In genomic region chr18:12327510-12328178, GRCh38 we compare ENCODE assay signal across 8 cellular contexts. TPM values are rescaled to one million over a fixed set of nuclear protein-coding genes. Genes with fewer than 3 reads are reported as not detected.
DNase-seq lines count a peak whose midpoint lies in the region; ATAC-seq and TF ChIP-seq lines count a peak whose summit lies in the region.

No MANE protein-coding gene starts in this region.

- TF ChIP-seq CTCF in GM10266 (IDR thresholded peaks at IDR 0.05; ENCODE audit: control insufficient read depth, insufficient read depth, low read depth, missing control alignments): peak; percentile 87
- TF ChIP-seq CTCF in epithelial cell of esophagus (IDR thresholded peaks at IDR 0.05; ENCODE audit: insufficient read depth, low read depth, low read length, missing control alignments): peak; percentile 92

- no peaks in the 10 kb centered on the region for H3K27me3 Mint-ChIP-seq in activated CD8-positive, alpha-beta T cell treated with anti-CD3 and anti-CD28 coated beads, Interleukin-2, amount 10 ng/mL, durations not matched to agents 7 days and 5 days (ENCODE audit: low read depth)
- H3K27me3 Mint-ChIP-seq in stimulated activated naive B cell treated with anti-CD40 and anti-IgM and Interleukin-4, amounts not matched to agents 10 μg/mL and 1 μg/mL and 100 μg/mL, for 72 hours: no peaks in the 10 kb centered on the region

- peak; percentile 85 for DNase-seq in GM10266 (ENCODE audit: extremely low spot score)
- peak; percentile 88 for DNase-seq in NCI-H82 (lab: John Stamatoyannopoulos, UW)
- peak; percentile 83 for DNase-seq in activated CD8-positive, alpha-beta T cell treated with anti-CD3 and anti-CD28 coated beads, Interleukin-2, amount 10 ng/mL, durations not matched to agents 7 days and 5 days
- DNase-seq in epithelial cell of esophagus (ENCODE audit: low read depth): peak; percentile 88
- peak; percentile 98 for DNase-seq in myocyte (ENCODE audit: low read depth)
- DNase-seq in stimulated activated naive B cell treated with anti-CD40 and anti-IgM and Interleukin-4, amounts not matched to agents 10 μg/mL and 1 μg/mL and 100 μg/mL, for 72 hours: peak; percentile 39
- no peak for DNase-seq in cortex of kidney (lab: John Stamatoyannopoulos, UW)

- peaks cover 37% of the 10 kb centered on the region for H3K36me3 Mint-ChIP-seq in activated CD8-positive, alpha-beta T cell treated with anti-CD3 and anti-CD28 coated beads, Interleukin-2, amount 10 ng/mL, durations not matched to agents 7 days and 5 days (ENCODE audit: low read depth)
- peaks cover 53 to 55% of the 10 kb centered on the region in 2 donors for H3K36me3 Mint-ChIP-seq in stimulated activated naive B cell treated with anti-CD40 and anti-IgM and Interleukin-4, amounts not matched to agents 10 μg/mL and 1 μg/mL and 100 μg/mL, for 72 hours

- peak overlapping the region; percentile 55 for H3K27ac Mint-ChIP-seq in activated CD8-positive, alpha-beta T cell treated with anti-CD3 and anti-CD28 coated beads, Interleukin-2, amount 10 ng/mL, durations not matched to agents 7 days and 5 days
- H3K27ac Mint-ChIP-seq in stimulated activated naive B cell treated with anti-CD40 and anti-IgM and Interleukin-4, amounts not matched to agents 10 μg/mL and 1 μg/mL and 100 μg/mL, for 72 hours: no peak overlapping the region

- H3K4me3 ChIP-seq in epithelial cell of esophagus (ENCODE audit: low read length): no peak overlapping the region

- peaks cover 17% of the 10 kb centered on the region for H3K4me1 Mint-ChIP-seq in activated CD8-positive, alpha-beta T cell treated with anti-CD3 and anti-CD28 coated beads, Interleukin-2, amount 10 ng/mL, durations not matched to agents 7 days and 5 days (ENCODE audit: low read depth)
- H3K4me1 Mint-ChIP-seq in stimulated activated naive B cell treated with anti-CD40 and anti-IgM and Interleukin-4, amounts not matched to agents 10 μg/mL and 1 μg/mL and 100 μg/mL, for 72 hours: peaks cover 4 to 13% of the 10 kb centered on the region in 2 donors

- CTCF ChIA-PET in activated CD8-positive, alpha-beta T cell treated with anti-CD3 and anti-CD28 coated beads, Interleukin-2, amount 10 ng/mL, durations not matched to agents 7 days and 5 days (lab: Charles Lee): interaction anchor here (0.5 to 2.7 kb wide), 25 partner anchors 9 to 333 kb away, joined by 3 to 28 read pairs (median 3); partner anchors contain the start of genes AFG3L2 and TUBB6

- ATAC-seq in HG02642 (IDR thresholded peaks at IDR 0.05; ENCODE audit: poor library complexity, unreplicated experiment): peak; percentile 83
- peak; percentile 88 for ATAC-seq in activated CD8-positive, alpha-beta T cell treated with anti-CD3 and anti-CD28 coated beads, Interleukin-2, amount 10 ng/mL, durations not matched to agents 7 days and 5 days
- peak; percentile 90 to 92 for ATAC-seq in stimulated activated naive B cell treated with anti-CD40 and anti-IgM and Interleukin-4, amounts not matched to agents 10 μg/mL and 1 μg/mL and 100 μg/mL, for 72 hours (replicated peaks)

- POLR2A ChIA-PET in activated CD8-positive, alpha-beta T cell treated with anti-CD3 and anti-CD28 coated beads, Interleukin-2, amount 10 ng/mL, durations not matched to agents 7 days and 5 days (lab: Charles Lee): interaction anchor here (0.8 kb wide), 1 partner anchor 25 kb away, joined by 3 read pairs; no protein-coding TSS in a partner anchor

- no peaks in the 10 kb centered on the region for H3K9me3 Mint-ChIP-seq in activated CD8-positive, alpha-beta T cell treated with anti-CD3 and anti-CD28 coated beads, Interleukin-2, amount 10 ng/mL, durations not matched to agents 7 days and 5 days (ENCODE audit: insufficient read depth)
- no peaks in the 10 kb centered on the region for H3K9me3 Mint-ChIP-seq in stimulated activated naive B cell treated with anti-CD40 and anti-IgM and Interleukin-4, amounts not matched to agents 10 μg/mL and 1 μg/mL and 100 μg/mL, for 72 hours

- H3K4me3 Mint-ChIP-seq in activated CD8-positive, alpha-beta T cell treated with anti-CD3 and anti-CD28 coated beads, Interleukin-2, amount 10 ng/mL, durations not matched to agents 7 days and 5 days: no peak overlapping the region
- H3K4me3 Mint-ChIP-seq in stimulated activated naive B cell treated with anti-CD40 and anti-IgM and Interleukin-4, amounts not matched to agents 10 μg/mL and 1 μg/mL and 100 μg/mL, for 72 hours: no peak overlapping the region

RNA-seq across cellular contexts. Expression of gene TUBB6, which starts 19.6 kb away (rescaled TPM):
- total RNA-seq in activated CD8-positive, alpha-beta T cell treated with anti-CD3 and anti-CD28 coated beads, Interleukin-2, amount 10 ng/mL, durations not matched to agents 7 days and 5 days: 10 to 100 TPM in 1 of 2 experiments, 1 to 10 TPM in 1; 8.3 to 10.9 TPM
- total RNA-seq in myocyte: 1,598 and 1,800 TPM in 2 replicates
- polyA plus RNA-seq in myocyte (2012): 1,133 TPM

RNA-seq across cellular contexts. Expression of gene AFG3L2, which starts 49.4 kb away (rescaled TPM):
- total RNA-seq in activated CD8-positive, alpha-beta T cell treated with anti-CD3 and anti-CD28 coated beads, Interleukin-2, amount 10 ng/mL, durations not matched to agents 7 days and 5 days: 10 to 100 TPM; 40.6 to 44.3 TPM
- total RNA-seq in myocyte: 83.7 and 100 TPM in 2 replicates
- polyA plus RNA-seq in myocyte (2012): 40.6 TPM

Comparison
In these comparisons a context has a peak if more than half of its experiments do, and no peak if none do; other contexts are left out.
1. RNA of gene TUBB6, which starts 19.6 kb away (total RNA-seq): 1,598 to 1,800 TPM in myocyte; 8.3 to 10.9 TPM in activated CD8-positive, alpha-beta T cell treated with anti-CD3 and anti-CD28 coated beads, Interleukin-2, amount 10 ng/mL, durations not matched to agents 7 days and 5 days; every median in the first group is over 100 times any median in the second.
2. Peak in every context shown above with its lines, with median percentiles within 50 percentile points of each other: ATAC-seq.